Comparison of ENCODE assay signal across 1 cellular context in the genomic region with DNA sequence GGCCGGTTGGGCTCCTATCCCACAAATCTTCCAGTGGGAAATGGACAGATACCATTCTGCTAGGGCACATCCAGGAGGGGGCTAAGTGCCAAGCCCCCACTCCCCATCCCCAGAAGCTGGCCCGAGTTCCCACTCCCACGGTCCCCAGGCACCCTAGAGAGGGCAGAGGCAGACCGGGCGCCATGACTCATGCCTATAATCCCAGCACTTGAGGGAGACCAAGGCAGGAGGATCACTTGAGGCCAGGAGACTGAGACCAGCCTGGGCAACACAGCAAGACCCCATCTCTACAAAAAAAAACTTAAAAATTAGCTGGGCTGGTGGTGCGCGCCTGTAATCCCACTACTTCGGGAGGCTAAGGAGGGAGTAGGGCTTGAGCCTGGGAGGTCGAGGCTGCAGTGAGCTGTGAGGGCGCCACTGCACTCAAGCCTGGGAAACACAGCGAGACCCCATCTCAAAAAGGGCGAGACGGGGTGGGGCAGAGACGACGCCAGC.
TF ChIP-seq lines count a peak whose summit lies in the region.

No MANE protein-coding gene starts in this region.

TF ChIP-seq in WTC11, 78 proteins besides CTCF, POLR2A, EP300 and RAD21 (continued from another document):
- TF ChIP-seq, protein P1, sequence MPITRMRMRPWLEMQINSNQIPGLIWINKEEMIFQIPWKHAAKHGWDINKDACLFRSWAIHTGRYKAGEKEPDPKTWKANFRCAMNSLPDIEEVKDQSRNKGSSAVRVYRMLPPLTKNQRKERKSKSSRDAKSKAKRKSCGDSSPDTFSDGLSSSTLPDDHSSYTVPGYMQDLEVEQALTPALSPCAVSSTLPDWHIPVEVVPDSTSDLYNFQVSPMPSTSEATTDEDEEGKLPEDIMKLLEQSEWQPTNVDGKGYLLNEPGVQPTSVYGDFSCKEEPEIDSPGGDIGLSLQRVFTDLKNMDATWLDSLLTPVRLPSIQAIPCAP (CRISPR knock-in tag; IDR thresholded peaks at IDR 0.05), result no peak
- TF ChIP-seq, protein P2, sequence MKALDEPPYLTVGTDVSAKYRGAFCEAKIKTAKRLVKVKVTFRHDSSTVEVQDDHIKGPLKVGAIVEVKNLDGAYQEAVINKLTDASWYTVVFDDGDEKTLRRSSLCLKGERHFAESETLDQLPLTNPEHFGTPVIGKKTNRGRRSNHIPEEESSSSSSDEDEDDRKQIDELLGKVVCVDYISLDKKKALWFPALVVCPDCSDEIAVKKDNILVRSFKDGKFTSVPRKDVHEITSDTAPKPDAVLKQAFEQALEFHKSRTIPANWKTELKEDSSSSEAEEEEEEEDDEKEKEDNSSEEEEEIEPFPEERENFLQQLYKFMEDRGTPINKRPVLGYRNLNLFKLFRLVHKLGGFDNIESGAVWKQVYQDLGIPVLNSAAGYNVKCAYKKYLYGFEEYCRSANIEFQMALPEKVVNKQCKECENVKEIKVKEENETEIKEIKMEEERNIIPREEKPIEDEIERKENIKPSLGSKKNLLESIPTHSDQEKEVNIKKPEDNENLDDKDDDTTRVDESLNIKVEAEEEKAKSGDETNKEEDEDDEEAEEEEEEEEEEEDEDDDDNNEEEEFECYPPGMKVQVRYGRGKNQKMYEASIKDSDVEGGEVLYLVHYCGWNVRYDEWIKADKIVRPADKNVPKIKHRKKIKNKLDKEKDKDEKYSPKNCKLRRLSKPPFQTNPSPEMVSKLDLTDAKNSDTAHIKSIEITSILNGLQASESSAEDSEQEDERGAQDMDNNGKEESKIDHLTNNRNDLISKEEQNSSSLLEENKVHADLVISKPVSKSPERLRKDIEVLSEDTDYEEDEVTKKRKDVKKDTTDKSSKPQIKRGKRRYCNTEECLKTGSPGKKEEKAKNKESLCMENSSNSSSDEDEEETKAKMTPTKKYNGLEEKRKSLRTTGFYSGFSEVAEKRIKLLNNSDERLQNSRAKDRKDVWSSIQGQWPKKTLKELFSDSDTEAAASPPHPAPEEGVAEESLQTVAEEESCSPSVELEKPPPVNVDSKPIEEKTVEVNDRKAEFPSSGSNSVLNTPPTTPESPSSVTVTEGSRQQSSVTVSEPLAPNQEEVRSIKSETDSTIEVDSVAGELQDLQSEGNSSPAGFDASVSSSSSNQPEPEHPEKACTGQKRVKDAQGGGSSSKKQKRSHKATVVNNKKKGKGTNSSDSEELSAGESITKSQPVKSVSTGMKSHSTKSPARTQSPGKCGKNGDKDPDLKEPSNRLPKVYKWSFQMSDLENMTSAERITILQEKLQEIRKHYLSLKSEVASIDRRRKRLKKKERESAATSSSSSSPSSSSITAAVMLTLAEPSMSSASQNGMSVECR (CRISPR knock-in tag; IDR thresholded peaks at IDR 0.05; ENCODE audit: borderline replicate concordance), result 0 out of 2 replicates have a peak, but pooled peaks have one; percentile 16
- TF ChIP-seq, protein P3, sequence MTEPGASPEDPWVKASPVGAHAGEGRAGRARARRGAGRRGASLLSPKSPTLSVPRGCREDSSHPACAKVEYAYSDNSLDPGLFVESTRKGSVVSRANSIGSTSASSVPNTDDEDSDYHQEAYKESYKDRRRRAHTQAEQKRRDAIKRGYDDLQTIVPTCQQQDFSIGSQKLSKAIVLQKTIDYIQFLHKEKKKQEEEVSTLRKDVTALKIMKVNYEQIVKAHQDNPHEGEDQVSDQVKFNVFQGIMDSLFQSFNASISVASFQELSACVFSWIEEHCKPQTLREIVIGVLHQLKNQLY (CRISPR knock-in tag; IDR thresholded peaks at IDR 0.05), result no peak
- no peak for TF ChIP-seq PRRX2 (CRISPR knock-in tag; IDR thresholded peaks at IDR 0.05)
- TF ChIP-seq SMAD4 (CRISPR knock-in tag; IDR thresholded peaks at IDR 0.05), result no peak
- no peak for TF ChIP-seq FOXJ3 (CRISPR knock-in tag; IDR thresholded peaks at IDR 0.05; ENCODE audit: borderline replicate concordance)
- TF ChIP-seq CREB1 (CRISPR knock-in tag; IDR thresholded peaks at IDR 0.05), result no peak
- TF ChIP-seq TP53 (CRISPR knock-in tag; IDR thresholded peaks at IDR 0.05), result no peak
- no peak for TF ChIP-seq OVOL2 (CRISPR knock-in tag; IDR thresholded peaks at IDR 0.05; ENCODE audit: borderline replicate concordance)
- TF ChIP-seq, protein P4, sequence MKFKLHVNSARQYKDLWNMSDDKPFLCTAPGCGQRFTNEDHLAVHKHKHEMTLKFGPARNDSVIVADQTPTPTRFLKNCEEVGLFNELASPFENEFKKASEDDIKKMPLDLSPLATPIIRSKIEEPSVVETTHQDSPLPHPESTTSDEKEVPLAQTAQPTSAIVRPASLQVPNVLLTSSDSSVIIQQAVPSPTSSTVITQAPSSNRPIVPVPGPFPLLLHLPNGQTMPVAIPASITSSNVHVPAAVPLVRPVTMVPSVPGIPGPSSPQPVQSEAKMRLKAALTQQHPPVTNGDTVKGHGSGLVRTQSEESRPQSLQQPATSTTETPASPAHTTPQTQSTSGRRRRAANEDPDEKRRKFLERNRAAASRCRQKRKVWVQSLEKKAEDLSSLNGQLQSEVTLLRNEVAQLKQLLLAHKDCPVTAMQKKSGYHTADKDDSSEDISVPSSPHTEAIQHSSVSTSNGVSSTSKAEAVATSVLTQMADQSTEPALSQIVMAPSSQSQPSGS (CRISPR knock-in tag; IDR thresholded peaks at IDR 0.05; ENCODE audit: borderline replicate concordance, low read depth), result no peak
- TF ChIP-seq, protein P5, sequence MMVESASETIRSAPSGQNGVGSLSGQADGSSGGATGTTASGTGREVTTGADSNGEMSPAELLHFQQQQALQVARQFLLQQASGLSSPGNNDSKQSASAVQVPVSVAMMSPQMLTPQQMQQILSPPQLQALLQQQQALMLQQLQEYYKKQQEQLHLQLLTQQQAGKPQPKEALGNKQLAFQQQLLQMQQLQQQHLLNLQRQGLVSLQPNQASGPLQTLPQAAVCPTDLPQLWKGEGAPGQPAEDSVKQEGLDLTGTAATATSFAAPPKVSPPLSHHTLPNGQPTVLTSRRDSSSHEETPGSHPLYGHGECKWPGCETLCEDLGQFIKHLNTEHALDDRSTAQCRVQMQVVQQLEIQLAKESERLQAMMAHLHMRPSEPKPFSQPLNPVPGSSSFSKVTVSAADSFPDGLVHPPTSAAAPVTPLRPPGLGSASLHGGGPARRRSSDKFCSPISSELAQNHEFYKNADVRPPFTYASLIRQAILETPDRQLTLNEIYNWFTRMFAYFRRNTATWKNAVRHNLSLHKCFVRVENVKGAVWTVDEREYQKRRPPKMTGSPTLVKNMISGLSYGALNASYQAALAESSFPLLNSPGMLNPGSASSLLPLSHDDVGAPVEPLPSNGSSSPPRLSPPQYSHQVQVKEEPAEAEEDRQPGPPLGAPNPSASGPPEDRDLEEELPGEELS (CRISPR knock-in tag; IDR thresholded peaks at IDR 0.05), result no peak
- no peak for TF ChIP-seq ZNF423 (CRISPR knock-in tag; IDR thresholded peaks at IDR 0.05)
- TF ChIP-seq, protein P6, sequence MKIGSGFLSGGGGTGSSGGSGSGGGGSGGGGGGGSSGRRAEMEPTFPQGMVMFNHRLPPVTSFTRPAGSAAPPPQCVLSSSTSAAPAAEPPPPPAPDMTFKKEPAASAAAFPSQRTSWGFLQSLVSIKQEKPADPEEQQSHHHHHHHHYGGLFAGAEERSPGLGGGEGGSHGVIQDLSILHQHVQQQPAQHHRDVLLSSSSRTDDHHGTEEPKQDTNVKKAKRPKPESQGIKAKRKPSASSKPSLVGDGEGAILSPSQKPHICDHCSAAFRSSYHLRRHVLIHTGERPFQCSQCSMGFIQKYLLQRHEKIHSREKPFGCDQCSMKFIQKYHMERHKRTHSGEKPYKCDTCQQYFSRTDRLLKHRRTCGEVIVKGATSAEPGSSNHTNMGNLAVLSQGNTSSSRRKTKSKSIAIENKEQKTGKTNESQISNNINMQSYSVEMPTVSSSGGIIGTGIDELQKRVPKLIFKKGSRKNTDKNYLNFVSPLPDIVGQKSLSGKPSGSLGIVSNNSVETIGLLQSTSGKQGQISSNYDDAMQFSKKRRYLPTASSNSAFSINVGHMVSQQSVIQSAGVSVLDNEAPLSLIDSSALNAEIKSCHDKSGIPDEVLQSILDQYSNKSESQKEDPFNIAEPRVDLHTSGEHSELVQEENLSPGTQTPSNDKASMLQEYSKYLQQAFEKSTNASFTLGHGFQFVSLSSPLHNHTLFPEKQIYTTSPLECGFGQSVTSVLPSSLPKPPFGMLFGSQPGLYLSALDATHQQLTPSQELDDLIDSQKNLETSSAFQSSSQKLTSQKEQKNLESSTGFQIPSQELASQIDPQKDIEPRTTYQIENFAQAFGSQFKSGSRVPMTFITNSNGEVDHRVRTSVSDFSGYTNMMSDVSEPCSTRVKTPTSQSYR (CRISPR knock-in tag; IDR thresholded peaks at IDR 0.05), result no peak
- TF ChIP-seq, protein P7, sequence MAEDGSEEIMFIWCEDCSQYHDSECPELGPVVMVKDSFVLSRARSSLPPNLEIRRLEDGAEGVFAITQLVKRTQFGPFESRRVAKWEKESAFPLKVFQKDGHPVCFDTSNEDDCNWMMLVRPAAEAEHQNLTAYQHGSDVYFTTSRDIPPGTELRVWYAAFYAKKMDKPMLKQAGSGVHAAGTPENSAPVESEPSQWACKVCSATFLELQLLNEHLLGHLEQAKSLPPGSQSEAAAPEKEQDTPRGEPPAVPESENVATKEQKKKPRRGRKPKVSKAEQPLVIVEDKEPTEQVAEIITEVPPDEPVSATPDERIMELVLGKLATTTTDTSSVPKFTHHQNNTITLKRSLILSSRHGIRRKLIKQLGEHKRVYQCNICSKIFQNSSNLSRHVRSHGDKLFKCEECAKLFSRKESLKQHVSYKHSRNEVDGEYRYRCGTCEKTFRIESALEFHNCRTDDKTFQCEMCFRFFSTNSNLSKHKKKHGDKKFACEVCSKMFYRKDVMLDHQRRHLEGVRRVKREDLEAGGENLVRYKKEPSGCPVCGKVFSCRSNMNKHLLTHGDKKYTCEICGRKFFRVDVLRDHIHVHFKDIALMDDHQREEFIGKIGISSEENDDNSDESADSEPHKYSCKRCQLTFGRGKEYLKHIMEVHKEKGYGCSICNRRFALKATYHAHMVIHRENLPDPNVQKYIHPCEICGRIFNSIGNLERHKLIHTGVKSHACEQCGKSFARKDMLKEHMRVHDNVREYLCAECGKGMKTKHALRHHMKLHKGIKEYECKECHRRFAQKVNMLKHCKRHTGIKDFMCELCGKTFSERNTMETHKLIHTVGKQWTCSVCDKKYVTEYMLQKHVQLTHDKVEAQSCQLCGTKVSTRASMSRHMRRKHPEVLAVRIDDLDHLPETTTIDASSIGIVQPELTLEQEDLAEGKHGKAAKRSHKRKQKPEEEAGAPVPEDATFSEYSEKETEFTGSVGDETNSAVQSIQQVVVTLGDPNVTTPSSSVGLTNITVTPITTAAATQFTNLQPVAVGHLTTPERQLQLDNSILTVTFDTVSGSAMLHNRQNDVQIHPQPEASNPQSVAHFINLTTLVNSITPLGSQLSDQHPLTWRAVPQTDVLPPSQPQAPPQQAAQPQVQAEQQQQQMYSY (CRISPR knock-in tag; IDR thresholded peaks at IDR 0.05), result no peak
- TF ChIP-seq GRHL2 (CRISPR knock-in tag; IDR thresholded peaks at IDR 0.05; ENCODE audit: insufficient replicate concordance, severe bottlenecking), result no peak
